2 cellular contexts compared by ENCODE assay signal in the genomic region with DNA sequence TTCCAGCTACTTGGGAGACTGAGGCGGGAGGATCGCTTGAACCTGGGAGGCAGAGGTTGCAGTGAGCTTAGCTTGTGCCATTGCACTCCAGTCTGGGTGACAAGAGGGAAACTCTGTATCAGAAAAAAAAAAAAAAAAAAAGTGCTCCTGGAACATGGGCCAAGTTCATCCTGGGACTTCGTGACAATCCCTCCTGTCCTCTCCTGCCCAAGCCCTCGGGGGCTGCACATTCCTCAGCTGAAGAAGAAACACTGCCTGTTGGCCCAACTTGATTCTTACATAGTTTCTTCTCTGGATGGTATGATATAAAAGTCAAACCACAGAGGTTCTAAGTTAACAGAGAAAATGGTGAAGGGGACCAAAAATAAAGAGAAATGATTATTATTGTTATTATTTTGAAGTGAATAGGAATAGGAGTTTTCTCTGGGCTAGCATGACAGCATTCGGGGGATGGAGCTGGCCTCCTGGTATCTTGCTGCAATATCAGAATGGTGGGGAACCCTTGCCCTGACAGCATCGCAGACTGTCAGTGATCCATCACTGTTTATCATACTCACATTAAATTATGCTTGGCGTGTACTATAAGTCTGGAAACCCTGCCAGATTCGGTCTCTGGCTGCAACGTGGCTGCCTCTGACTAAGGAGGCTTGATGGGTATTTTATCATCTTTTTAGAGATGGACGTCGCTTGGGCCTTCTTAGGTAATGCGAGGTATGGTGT.
A peak's percentile ranks its signal among the peaks of the same experiment; 100 is the strongest.
TF ChIP-seq lines count a peak whose summit lies in the region.

No MANE protein-coding gene starts in this region.

TF ChIP-seq in IMR-90, 13 proteins besides CTCF, POLR2A, EP300 and RAD21 (continued from another document):
- TF ChIP-seq, protein P1, sequence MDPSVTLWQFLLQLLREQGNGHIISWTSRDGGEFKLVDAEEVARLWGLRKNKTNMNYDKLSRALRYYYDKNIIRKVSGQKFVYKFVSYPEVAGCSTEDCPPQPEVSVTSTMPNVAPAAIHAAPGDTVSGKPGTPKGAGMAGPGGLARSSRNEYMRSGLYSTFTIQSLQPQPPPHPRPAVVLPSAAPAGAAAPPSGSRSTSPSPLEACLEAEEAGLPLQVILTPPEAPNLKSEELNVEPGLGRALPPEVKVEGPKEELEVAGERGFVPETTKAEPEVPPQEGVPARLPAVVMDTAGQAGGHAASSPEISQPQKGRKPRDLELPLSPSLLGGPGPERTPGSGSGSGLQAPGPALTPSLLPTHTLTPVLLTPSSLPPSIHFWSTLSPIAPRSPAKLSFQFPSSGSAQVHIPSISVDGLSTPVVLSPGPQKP (IDR thresholded peaks at IDR 0.05; ENCODE audit: borderline replicate concordance, low read depth, low read length): no peak
- no peak for TF ChIP-seq USF2 (IDR thresholded peaks at IDR 0.05; ENCODE audit: low read depth, low read length)
- TF ChIP-seq BHLHE40 (IDR thresholded peaks at IDR 0.05; ENCODE audit: low read depth, low read length): no peak

TF ChIP-seq in SK-N-SH treated with all-trans-retinoic acid at 6 μM for 48 hours, 23 proteins besides CTCF, POLR2A, EP300 and RAD21 (continued from another document):
- TF ChIP-seq TSHZ2 (CRISPR knock-in tag; IDR thresholded peaks at IDR 0.05): 0 out of 2 replicates have a peak, but pooled peaks have one; percentile 39
- TF ChIP-seq ISL1 (CRISPR knock-in tag; IDR thresholded peaks at IDR 0.05): peak; percentile 72
- no peak for TF ChIP-seq ZNF70 (CRISPR knock-in tag; IDR thresholded peaks at IDR 0.05)
- no peak for TF ChIP-seq BACH2 (CRISPR knock-in tag; IDR thresholded peaks at IDR 0.05; ENCODE audit: borderline replicate concordance)
- TF ChIP-seq ZNF565 (CRISPR knock-in tag; conservative IDR thresholded peaks at IDR 0.05; ENCODE audit: low read depth): no peak
- peak; percentile 77; the same call in 1 of the 2 replicates for TF ChIP-seq ZFP3 (CRISPR knock-in tag; IDR thresholded peaks at IDR 0.05)
- TF ChIP-seq GLIS3 (CRISPR knock-in tag; IDR thresholded peaks at IDR 0.05): no peak
- no peak for TF ChIP-seq POU6F1 (CRISPR knock-in tag; IDR thresholded peaks at IDR 0.05; ENCODE audit: borderline replicate concordance, low read depth)
- no peak for TF ChIP-seq SNAI2 (CRISPR knock-in tag; IDR thresholded peaks at IDR 0.05)
- no peak for TF ChIP-seq ZFP30 (CRISPR knock-in tag; IDR thresholded peaks at IDR 0.05)
- TF ChIP-seq, protein P2, sequence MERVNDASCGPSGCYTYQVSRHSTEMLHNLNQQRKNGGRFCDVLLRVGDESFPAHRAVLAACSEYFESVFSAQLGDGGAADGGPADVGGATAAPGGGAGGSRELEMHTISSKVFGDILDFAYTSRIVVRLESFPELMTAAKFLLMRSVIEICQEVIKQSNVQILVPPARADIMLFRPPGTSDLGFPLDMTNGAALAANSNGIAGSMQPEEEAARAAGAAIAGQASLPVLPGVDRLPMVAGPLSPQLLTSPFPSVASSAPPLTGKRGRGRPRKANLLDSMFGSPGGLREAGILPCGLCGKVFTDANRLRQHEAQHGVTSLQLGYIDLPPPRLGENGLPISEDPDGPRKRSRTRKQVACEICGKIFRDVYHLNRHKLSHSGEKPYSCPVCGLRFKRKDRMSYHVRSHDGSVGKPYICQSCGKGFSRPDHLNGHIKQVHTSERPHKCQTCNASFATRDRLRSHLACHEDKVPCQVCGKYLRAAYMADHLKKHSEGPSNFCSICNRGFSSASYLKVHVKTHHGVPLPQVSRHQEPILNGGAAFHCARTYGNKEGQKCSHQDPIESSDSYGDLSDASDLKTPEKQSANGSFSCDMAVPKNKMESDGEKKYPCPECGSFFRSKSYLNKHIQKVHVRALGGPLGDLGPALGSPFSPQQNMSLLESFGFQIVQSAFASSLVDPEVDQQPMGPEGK (CRISPR knock-in tag; IDR thresholded peaks at IDR 0.05; ENCODE audit: borderline replicate concordance): no peak
- no peak for TF ChIP-seq CSRNP3 (CRISPR knock-in tag; IDR thresholded peaks at IDR 0.05)
- no peak for TF ChIP-seq TCF4 (CRISPR knock-in tag; IDR thresholded peaks at IDR 0.05; ENCODE audit: borderline replicate concordance)
TF ChIP-seq in SK-N-SH treated with all-trans-retinoic acid at 6 μM for 48 hours: peak in this region for 3.
